In genomic region chr4:148445071-148445902, GRCh38 we compare ENCODE assay signal across 8 cellular contexts. TPM values are rescaled to one million over a fixed set of nuclear protein-coding genes. Genes with fewer than 3 reads are reported as not detected.
A peak's percentile ranks its signal among the peaks of the same experiment; 100 is the strongest.
DNase-seq lines count a peak whose midpoint lies in the region; ATAC-seq, FAIRE-seq and TF ChIP-seq lines count a peak whose summit lies in the region.

No MANE protein-coding gene starts in this region.

- H2AFZ ChIP-seq in GM12878 (ENCODE audit: control insufficient read depth, low read depth, low read length): peak overlapping the region; percentile 47

- BruUV-seq in GM12878 (replicated peaks; lab: Mats Ljungman, UMichigan): no TSS peak

- CTCF ChIA-PET in GM12878 (lab: Yijun Ruan, JAX): no interaction called here

- peak; percentile 39 for DNase-seq in AG20443 (ENCODE audit: low spot score)
- DNase-seq in T-helper 17 cell: peak; percentile 73 to 77 (median 76)
- DNase-seq in GM12878 (ENCODE audit: low read depth, low spot score): no peak
- peak; percentile 82 for DNase-seq in iPS-NIHi11 (ENCODE audit: low spot score)
- DNase-seq in SHP77 treated with DMSO at 0.1 percent for 48 hours (lab: John Stamatoyannopoulos, UW): no peak

- POLR2A ChIA-PET in GM12878 (lab: Charles Lee): no interaction called here

- peaks cover 30% of the 10 kb centered on the region for H3K4me1 Mint-ChIP-seq in T-helper 17 cell

- no peak for TF ChIP-seq RAD21 in GM12878 (IDR thresholded peaks at IDR 0.05; ENCODE audit: insufficient read depth, low read depth, low read length)

- no peak for FAIRE-seq in GM12878 (lab: Jason Lieb, UNC)

- H3K9me3 ChIP-seq in T-helper 17 cell (ENCODE audit: control insufficient read depth, low read length, poor library complexity, severe bottlenecking) (no peaks in the 10 kb centered on the region), GM12878 (replicated peaks; ENCODE audit: control insufficient read depth, insufficient read depth, low read length) (no peaks in the 10 kb centered on the region), skeletal muscle tissue (ENCODE audit: control insufficient read depth in 3 of 3, low read length in 3 of 3) (no peaks in the 10 kb centered on the region)

- in situ Hi-C loops in GM12878 (cut with MboI): no loop called here

- H3K27ac ChIP-seq in GM12878 (ENCODE audit: control insufficient read depth, insufficient read depth): no peak overlapping the region
- H3K27ac ChIP-seq in skeletal muscle tissue (ENCODE audit: low read depth, low read length): peak overlapping the region; percentile 94

- TF ChIP-seq CTCF in GM12878 (IDR thresholded peaks at IDR 0.05 in 2 of 3, conservative IDR thresholded peaks at IDR 0.05 in 1 of 3; ENCODE audit: control insufficient read depth in 2 of 3, extremely low read depth in 1 of 3, insufficient read depth in 1 of 3, low read depth in 3 of 3, low read length in 3 of 3): no peak

- H3K79me2 ChIP-seq in GM12878 (ENCODE audit: control insufficient read depth, insufficient read depth, low read length): no peaks in the 10 kb centered on the region

- intact Hi-C loops in GM12878 (cut with micrococcal nuclease; ENCODE audit: unreplicated experiment): no loop called here

- H3K36me3 ChIP-seq in GM12878 (ENCODE audit: control insufficient read depth in 2 of 2, insufficient read depth in 2 of 2, low read length in 1 of 2): no peaks in the 10 kb centered on the region
- no peaks in the 10 kb centered on the region for H3K36me3 ChIP-seq in skeletal muscle tissue (ENCODE audit: control insufficient read depth in 3 of 3, insufficient read depth in 3 of 3, low read length in 3 of 3)

- H3K4me3 Mint-ChIP-seq in T-helper 17 cell: peak overlapping the region; percentile 90

- H3K27ac Mint-ChIP-seq in T-helper 17 cell: peak overlapping the region; percentile 90

- peak overlapping the region; percentile 77; the same call in 1 of the 2 replicates for H3K4me3 ChIP-seq in GM12878
- peak overlapping the region; percentile 97 to 99 (median 98) for H3K4me3 ChIP-seq in skeletal muscle tissue (ENCODE audit: low read length in 3 of 3)

- 4% methylated on average over 16 of the region's 103 CpGs for WGBS in GM12878 (ENCODE audit: insufficient coverage, insufficient replicate concordance, low lambda C conversion rate, missing lambda C conversion rate)

- peak overlapping the region; percentile 99 for H3K4me2 ChIP-seq in GM12878 (ENCODE audit: control insufficient read depth, insufficient read depth)

- TF ChIP-seq EP300 in GM12878 (IDR thresholded peaks at IDR 0.05; ENCODE audit: borderline replicate concordance in 1 of 2, control insufficient read depth in 1 of 2, low read depth in 2 of 2, low read length in 2 of 2): no peak

- no peak for TF ChIP-seq POLR2A in GM12878 (IDR thresholded peaks at IDR 0.05; ENCODE audit: low read depth, low read length)

- ATAC-seq in GM21381 (IDR thresholded peaks at IDR 0.05; ENCODE audit: unreplicated experiment) (peak; percentile 20), T-helper 17 cell (peak; percentile 39), GM12878 (no peak), HG03025 (IDR thresholded peaks at IDR 0.05; ENCODE audit: low FRiP score, unreplicated experiment) (no peak)

- peaks cover 4% of the 10 kb centered on the region for H3K4me1 ChIP-seq in GM12878 (ENCODE audit: control insufficient read depth, insufficient read depth, low read length)
- H3K4me1 ChIP-seq in skeletal muscle tissue (ENCODE audit: control insufficient read depth in 3 of 3, insufficient read depth in 3 of 3, low read length in 3 of 3): peaks cover 10 to 15% (median 11%) of the 10 kb centered on the region in 3 donors

- H3K27me3 ChIP-seq in GM12878 (replicated peaks in 1 of 2; ENCODE audit: control insufficient read depth in 2 of 2, insufficient read depth in 2 of 2, low read length in 1 of 2): peaks cover 4 to 26% of the 10 kb centered on the region in 2 experiments; a peak in 3 of 4 replicates
- H3K27me3 ChIP-seq in skeletal muscle tissue (ENCODE audit: control insufficient read depth in 3 of 3, insufficient read depth in 3 of 3, low read length in 3 of 3): no peaks in the 10 kb centered on the region

- RAD21 ChIA-PET in GM12878 (lab: Charles Lee; ENCODE audit: unreplicated experiment): no interaction called here

- H3K27me3 Mint-ChIP-seq in T-helper 17 cell: no peaks in the 10 kb centered on the region

- SMC1A ChIA-PET in GM12878 (lab: Charles Lee; ENCODE audit: uncharacterized antibody, unreplicated experiment): no interaction called here

- no peaks in the 10 kb centered on the region for H4K20me1 ChIP-seq in GM12878 (ENCODE audit: control insufficient read depth, insufficient read depth)

- H3K36me3 Mint-ChIP-seq in T-helper 17 cell (ENCODE audit: low read depth): no peaks in the 10 kb centered on the region

- H3K9ac ChIP-seq in GM12878 (ENCODE audit: control insufficient read depth, insufficient read depth, low read length) (no peak overlapping the region), skeletal muscle tissue (ENCODE audit: low read depth in 1 of 3, low read length in 3 of 3) (peak overlapping the region; percentile 78 to 99 (median 98))

TF ChIP-seq in GM12878, 131 proteins besides CTCF, POLR2A, EP300 and RAD21 (continues in another document):
- TF ChIP-seq BHLHE40 (IDR thresholded peaks at IDR 0.05; ENCODE audit: borderline replicate concordance in 1 of 2, low read depth in 2 of 2, low read length in 1 of 2) (peak in 1 of 2 experiments; percentile 66; a peak in 2 of 4 replicates), MLLT1 (IDR thresholded peaks at IDR 0.05) (no peak), HDAC2 (IDR thresholded peaks at IDR 0.05) (no peak), IKZF1 (conservative IDR thresholded peaks at IDR 0.05) (peak; percentile 32), PBX3 (IDR thresholded peaks at IDR 0.05; ENCODE audit: insufficient replicate concordance, low read depth, low read length) (no peak), IKZF2 (IDR thresholded peaks at IDR 0.05) (0 out of 4 replicates have a peak, but pooled peaks of 1 of the 2 experiments have one; percentile 12), GATAD2B (conservative IDR thresholded peaks at IDR 0.05; ENCODE audit: low read depth) (peak; percentile 47; the same call in 1 of the 2 replicates)
- TF ChIP-seq, protein P1, sequence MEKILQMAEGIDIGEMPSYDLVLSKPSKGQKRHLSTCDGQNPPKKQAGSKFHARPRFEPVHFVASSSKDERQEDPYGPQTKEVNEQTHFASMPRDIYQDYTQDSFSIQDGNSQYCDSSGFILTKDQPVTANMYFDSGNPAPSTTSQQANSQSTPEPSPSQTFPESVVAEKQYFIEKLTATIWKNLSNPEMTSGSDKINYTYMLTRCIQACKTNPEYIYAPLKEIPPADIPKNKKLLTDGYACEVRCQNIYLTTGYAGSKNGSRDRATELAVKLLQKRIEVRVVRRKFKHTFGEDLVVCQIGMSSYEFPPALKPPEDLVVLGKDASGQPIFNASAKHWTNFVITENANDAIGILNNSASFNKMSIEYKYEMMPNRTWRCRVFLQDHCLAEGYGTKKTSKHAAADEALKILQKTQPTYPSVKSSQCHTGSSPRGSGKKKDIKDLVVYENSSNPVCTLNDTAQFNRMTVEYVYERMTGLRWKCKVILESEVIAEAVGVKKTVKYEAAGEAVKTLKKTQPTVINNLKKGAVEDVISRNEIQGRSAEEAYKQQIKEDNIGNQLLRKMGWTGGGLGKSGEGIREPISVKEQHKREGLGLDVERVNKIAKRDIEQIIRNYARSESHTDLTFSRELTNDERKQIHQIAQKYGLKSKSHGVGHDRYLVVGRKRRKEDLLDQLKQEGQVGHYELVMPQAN (conservative IDR thresholded peaks at IDR 0.05): no peak

RNA-seq across cellular contexts. Expression of gene NR3C2, which starts 3.1 kb away (rescaled TPM):
- 10 to 100 TPM; 41.0 to 42.5 TPM for total RNA-seq in T-helper 17 cell
- total RNA-seq in GM12878 (2013; cell fraction: nucleolus; rRNA removed): 0.29 and 1.1 TPM in 2 replicates
- total RNA-seq in GM12878 (2014; rRNA removed): under 0.01 and 0.06 TPM in 2 replicates
- 0.05 TPM in 1 of 2 replicates, not detected in the other for total RNA-seq in GM12878 (2014; rRNA removed; fragmentation: Illumina TruSeq; extraction: Trizol)
- 0.05 and 0.10 TPM in 2 replicates for total RNA-seq in GM12878 (2021)
- 0.05 TPM for polyA plus RNA-seq in GM12878 (2011; ENCODE audit: low read depth)
- polyA plus RNA-seq in GM12878 (2011; rRNA removed): 0.07 and 0.10 TPM in 2 replicates
- polyA plus RNA-seq in GM12878 (2011; cell fraction: cytosol; rRNA removed): 0.03 and 0.04 TPM in 2 replicates
- 0.04 and 0.09 TPM in 2 replicates for polyA plus RNA-seq in GM12878 (2011; cell fraction: nucleus; rRNA removed)
- polyA plus RNA-seq in GM12878 (2012): 0.04 and 0.18 TPM in 2 replicates
- not detected in 2 replicates for polyA plus RNA-seq in GM12878 (2014; fragmentation: Illumina TruSeq; extraction: Trizol)
- under 1 TPM in 1 of 2 experiments, not detected in 1; 0.11 TPM for polyA plus RNA-seq in GM12878 (2014; fragmentation: Nextera tagmentation; extraction: Ambion mirVana)
- polyA plus RNA-seq in GM12878 (2014; rRNA removed): not detected in 2 replicates
- under 1 TPM; 0.05 to 0.07 TPM for polyA plus RNA-seq in GM12878 (2016; fragmentation: Nextera tagmentation; extraction: Ambion mirVana)
- 0.22 and 0.31 TPM in 2 replicates for polyA minus RNA-seq in GM12878 (2011; rRNA and poly(A)+ RNA removed)
- polyA minus RNA-seq in GM12878 (2011; cell fraction: cytosol; rRNA and poly(A)+ RNA removed): not detected in 2 replicates
- polyA minus RNA-seq in GM12878 (2011; cell fraction: nucleus; rRNA and poly(A)+ RNA removed): 0.60 and 1.6 TPM in 2 replicates
- 16.7 TPM for total RNA-seq in skeletal muscle tissue

Comparison
In these comparisons a context has a peak if more than half of its experiments do, and no peak if none do; other contexts are left out.
1. DNase-seq: peak in AG20443 (single experiment), T-helper 17 cell (3 of 3) and iPS-NIHi11 (single experiment); none in GM12878 (single experiment) and SHP77 treated with DMSO at 0.1 percent for 48 hours (single experiment).
2. ATAC-seq: peak in GM21381 (single experiment) and T-helper 17 cell (single experiment); none in GM12878 (single experiment) and HG03025 (single experiment).